ENCODE assay signal across 1 cellular context in the genomic region with DNA sequence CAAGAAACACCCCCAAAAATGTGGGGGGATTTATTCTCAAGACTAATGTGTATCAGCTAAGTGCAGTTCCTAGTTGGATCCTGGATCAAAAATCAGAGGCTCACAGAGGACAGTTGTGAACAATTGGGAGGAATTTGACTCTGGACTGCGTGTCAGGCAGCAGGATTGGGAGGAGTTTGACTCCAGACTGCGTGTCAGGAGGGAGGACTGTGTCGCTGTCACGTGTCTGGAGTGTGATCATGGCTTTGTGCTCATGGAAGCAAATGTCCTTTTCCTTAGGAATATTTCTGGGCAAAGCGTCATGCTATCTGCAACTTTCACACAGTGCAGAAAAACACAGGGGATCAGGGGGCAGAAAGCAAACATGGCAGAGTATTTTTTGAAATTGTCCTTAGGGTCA.
TF ChIP-seq lines count a peak whose summit lies in the region.

No MANE protein-coding gene starts in this region.

TF ChIP-seq in GM23338, 12 proteins besides CTCF, POLR2A, EP300 and RAD21:
- TF ChIP-seq, protein P1, sequence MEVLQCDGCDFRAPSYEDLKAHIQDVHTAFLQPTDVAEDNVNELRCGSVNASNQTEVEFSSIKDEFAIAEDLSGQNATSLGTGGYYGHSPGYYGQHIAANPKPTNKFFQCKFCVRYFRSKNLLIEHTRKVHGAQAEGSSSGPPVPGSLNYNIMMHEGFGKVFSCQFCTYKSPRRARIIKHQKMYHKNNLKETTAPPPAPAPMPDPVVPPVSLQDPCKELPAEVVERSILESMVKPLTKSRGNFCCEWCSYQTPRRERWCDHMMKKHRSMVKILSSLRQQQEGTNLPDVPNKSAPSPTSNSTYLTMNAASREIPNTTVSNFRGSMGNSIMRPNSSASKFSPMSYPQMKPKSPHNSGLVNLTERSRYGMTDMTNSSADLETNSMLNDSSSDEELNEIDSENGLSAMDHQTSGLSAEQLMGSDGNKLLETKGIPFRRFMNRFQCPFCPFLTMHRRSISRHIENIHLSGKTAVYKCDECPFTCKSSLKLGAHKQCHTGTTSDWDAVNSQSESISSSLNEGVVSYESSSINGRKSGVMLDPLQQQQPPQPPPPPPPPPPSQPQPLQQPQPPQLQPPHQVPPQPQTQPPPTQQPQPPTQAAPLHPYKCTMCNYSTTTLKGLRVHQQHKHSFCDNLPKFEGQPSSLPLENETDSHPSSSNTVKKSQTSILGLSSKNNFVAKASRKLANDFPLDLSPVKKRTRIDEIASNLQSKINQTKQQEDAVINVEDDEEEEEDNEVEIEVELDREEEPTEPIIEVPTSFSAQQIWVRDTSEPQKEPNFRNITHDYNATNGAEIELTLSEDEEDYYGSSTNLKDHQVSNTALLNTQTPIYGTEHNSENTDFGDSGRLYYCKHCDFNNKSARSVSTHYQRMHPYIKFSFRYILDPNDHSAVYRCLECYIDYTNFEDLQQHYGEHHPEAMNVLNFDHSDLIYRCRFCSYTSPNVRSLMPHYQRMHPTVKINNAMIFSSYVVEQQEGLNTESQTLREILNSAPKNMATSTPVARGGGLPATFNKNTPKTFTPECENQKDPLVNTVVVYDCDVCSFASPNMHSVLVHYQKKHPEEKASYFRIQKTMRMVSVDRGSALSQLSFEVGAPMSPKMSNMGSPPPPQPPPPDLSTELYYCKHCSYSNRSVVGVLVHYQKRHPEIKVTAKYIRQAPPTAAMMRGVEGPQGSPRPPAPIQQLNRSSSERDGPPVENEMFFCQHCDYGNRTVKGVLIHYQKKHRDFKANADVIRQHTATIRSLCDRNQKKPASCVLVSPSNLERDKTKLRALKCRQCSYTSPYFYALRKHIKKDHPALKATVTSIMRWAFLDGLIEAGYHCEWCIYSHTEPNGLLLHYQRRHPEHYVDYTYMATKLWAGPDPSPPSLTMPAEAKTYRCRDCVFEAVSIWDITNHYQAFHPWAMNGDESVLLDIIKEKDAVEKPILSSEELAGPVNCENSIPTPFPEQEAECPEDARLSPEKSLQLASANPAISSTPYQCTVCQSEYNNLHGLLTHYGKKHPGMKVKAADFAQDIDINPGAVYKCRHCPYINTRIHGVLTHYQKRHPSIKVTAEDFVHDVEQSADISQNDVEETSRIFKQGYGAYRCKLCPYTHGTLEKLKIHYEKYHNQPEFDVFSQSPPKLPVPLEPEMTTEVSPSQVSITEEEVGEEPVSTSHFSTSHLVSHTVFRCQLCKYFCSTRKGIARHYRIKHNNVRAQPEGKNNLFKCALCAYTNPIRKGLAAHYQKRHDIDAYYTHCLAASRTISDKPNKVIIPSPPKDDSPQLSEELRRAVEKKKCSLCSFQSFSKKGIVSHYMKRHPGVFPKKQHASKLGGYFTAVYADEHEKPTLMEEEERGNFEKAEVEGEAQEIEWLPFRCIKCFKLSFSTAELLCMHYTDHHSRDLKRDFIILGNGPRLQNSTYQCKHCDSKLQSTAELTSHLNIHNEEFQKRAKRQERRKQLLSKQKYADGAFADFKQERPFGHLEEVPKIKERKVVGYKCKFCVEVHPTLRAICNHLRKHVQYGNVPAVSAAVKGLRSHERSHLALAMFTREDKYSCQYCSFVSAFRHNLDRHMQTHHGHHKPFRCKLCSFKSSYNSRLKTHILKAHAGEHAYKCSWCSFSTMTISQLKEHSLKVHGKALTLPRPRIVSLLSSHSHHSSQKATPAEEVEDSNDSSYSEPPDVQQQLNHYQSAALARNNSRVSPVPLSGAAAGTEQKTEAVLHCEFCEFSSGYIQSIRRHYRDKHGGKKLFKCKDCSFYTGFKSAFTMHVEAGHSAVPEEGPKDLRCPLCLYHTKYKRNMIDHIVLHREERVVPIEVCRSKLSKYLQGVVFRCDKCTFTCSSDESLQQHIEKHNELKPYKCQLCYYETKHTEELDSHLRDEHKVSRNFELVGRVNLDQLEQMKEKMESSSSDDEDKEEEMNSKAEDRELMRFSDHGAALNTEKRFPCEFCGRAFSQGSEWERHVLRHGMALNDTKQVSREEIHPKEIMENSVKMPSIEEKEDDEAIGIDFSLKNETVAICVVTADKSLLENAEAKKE (CRISPR knock-in tag; IDR thresholded peaks at IDR 0.05): no peak
- no peak for TF ChIP-seq ZNF114 (CRISPR knock-in tag; IDR thresholded peaks at IDR 0.05)
- TF ChIP-seq, protein P2, sequence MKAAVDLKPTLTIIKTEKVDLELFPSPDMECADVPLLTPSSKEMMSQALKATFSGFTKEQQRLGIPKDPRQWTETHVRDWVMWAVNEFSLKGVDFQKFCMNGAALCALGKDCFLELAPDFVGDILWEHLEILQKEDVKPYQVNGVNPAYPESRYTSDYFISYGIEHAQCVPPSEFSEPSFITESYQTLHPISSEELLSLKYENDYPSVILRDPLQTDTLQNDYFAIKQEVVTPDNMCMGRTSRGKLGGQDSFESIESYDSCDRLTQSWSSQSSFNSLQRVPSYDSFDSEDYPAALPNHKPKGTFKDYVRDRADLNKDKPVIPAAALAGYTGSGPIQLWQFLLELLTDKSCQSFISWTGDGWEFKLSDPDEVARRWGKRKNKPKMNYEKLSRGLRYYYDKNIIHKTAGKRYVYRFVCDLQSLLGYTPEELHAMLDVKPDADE (IDR thresholded peaks at IDR 0.05): no peak
- TF ChIP-seq EZH2phosphoT487 (IDR thresholded peaks at IDR 0.05; ENCODE audit: unreplicated experiment): no peak
- TF ChIP-seq STAT1 (IDR thresholded peaks at IDR 0.05; ENCODE audit: unreplicated experiment): no peak
- TF ChIP-seq ZNF331 (CRISPR knock-in tag; IDR thresholded peaks at IDR 0.05; ENCODE audit: low read depth): no peak
- TF ChIP-seq EZH2 (IDR thresholded peaks at IDR 0.05; ENCODE audit: low read depth, unreplicated experiment): no peak
- TF ChIP-seq, protein P3, sequence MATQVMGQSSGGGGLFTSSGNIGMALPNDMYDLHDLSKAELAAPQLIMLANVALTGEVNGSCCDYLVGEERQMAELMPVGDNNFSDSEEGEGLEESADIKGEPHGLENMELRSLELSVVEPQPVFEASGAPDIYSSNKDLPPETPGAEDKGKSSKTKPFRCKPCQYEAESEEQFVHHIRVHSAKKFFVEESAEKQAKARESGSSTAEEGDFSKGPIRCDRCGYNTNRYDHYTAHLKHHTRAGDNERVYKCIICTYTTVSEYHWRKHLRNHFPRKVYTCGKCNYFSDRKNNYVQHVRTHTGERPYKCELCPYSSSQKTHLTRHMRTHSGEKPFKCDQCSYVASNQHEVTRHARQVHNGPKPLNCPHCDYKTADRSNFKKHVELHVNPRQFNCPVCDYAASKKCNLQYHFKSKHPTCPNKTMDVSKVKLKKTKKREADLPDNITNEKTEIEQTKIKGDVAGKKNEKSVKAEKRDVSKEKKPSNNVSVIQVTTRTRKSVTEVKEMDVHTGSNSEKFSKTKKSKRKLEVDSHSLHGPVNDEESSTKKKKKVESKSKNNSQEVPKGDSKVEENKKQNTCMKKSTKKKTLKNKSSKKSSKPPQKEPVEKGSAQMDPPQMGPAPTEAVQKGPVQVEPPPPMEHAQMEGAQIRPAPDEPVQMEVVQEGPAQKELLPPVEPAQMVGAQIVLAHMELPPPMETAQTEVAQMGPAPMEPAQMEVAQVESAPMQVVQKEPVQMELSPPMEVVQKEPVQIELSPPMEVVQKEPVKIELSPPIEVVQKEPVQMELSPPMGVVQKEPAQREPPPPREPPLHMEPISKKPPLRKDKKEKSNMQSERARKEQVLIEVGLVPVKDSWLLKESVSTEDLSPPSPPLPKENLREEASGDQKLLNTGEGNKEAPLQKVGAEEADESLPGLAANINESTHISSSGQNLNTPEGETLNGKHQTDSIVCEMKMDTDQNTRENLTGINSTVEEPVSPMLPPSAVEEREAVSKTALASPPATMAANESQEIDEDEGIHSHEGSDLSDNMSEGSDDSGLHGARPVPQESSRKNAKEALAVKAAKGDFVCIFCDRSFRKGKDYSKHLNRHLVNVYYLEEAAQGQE (IDR thresholded peaks at IDR 0.05; ENCODE audit: unreplicated experiment): no peak
- TF ChIP-seq NANOG (IDR thresholded peaks at IDR 0.05; ENCODE audit: borderline replicate concordance): no peak
- no peak for TF ChIP-seq POLR2AphosphoS5 (IDR thresholded peaks at IDR 0.05; ENCODE audit: low read depth)
- no peak for TF ChIP-seq JUNB (IDR thresholded peaks at IDR 0.05; ENCODE audit: unreplicated experiment)
- TF ChIP-seq CREB1 (CRISPR knock-in tag; IDR thresholded peaks at IDR 0.05; ENCODE audit: low read depth): no peak
